Comparison of ENCODE assay signal across 19 cellular contexts in the genomic region with DNA sequence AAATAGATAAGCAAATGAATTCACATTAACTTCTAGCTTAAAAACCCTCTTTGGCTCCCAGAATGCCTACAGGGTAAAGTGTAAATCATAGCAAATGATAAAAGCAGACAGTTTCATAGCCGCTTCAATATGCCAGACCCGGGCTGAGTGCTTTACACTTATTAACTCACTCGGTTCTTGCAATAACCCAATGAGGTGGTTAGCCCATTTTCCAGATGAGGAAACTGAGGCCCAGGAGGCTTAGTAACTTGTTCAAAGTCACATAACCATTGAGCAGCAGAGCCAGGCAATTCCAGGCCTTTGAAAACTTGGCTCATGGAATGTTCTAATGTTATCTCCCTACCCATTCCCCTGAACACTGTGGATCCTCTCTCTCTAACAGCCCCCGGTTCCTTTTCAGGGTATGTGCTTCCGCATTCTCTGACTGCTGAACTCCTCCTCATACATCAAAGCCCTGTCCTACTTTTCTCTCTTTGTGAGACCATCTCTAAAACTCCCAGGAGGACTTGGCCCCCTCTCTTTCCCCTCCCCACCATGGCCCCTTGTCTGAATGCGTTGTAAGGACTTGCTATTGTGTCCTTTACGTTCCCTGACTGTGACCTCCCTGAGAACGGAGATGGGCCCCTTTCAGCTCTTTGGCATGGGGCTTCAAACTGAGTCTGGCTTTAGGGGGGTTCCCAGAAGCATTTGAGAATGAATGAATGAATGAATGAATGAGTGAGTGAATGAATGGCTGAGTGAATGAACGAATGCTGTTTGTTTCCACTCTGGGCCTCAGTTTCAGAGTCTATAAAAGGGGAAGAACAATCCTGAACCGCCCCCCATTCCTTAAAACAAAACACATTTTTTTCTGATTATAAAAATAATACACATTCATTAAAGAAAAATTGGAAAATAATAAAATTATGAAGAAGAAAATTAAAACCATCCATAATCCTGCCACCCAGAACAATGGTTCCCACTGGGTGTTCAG. TPM values are rescaled to one million over a fixed set of nuclear protein-coding genes. Genes with fewer than 3 reads are reported as not detected.
A peak's percentile ranks its signal among the peaks of the same experiment; 100 is the strongest.
DNase-seq lines count a peak whose midpoint lies in the region; ATAC-seq, FAIRE-seq and TF ChIP-seq lines count a peak whose summit lies in the region.
"Had no signal": no experiment of that assay in that cellular context is flagged by ENCODE, and none has a peak within 500 bp of the region (broad histone marks: within the 10 kb centered on the region; RNA-seq: fewer than 3 reads in every experiment).

No MANE protein-coding gene starts in this region.

- no peaks in the 10 kb centered on the region for H3K4me1 ChIP-seq in esophagus muscularis mucosa
- H3K4me1 ChIP-seq: BE2C had no signal

- TF ChIP-seq CTCF in esophagus muscularis mucosa (IDR thresholded peaks at IDR 0.05), result no peak

- DNase-seq in activated T-cell treated with anti-CD3 and anti-CD28 coated beads, Interleukin-2, amount 50 U/mL, for 24 hours, result no peak
- no peak for DNase-seq in activated T-cell treated with anti-CD3 and anti-CD28 coated beads, Interleukin-2, amount 50 U/mL, for 4 hours
- no peak for DNase-seq in GM19239 (ENCODE audit: insufficient read length, low spot score)
- DNase-seq in activated CD8-positive, alpha-beta T cell treated with anti-CD3 and anti-CD28 coated beads, Interleukin-2, amount 10 ng/mL, durations not matched to agents 7 days and 5 days, result no peak
- DNase-seq in stimulated activated effector memory CD8-positive, alpha-beta T cell treated with anti-CD3 and anti-CD28 coated beads, Interleukin-12 subunit alpha, Interleukin-12 subunit beta, amount 100 ng/mL, for 72 hours (ENCODE audit: low spot score in 2 of 2), result no peak
- DNase-seq in C1 segment of cervical spinal cord (lab: John Stamatoyannopoulos, UW), result no peak
- DNase-seq in esophagus muscularis mucosa (ENCODE audit: extremely low spot score), result no peak
- DNase-seq: BE2C; CD4-positive, alpha-beta memory T cell; DMS53; EL; GOT3; KG1; NCI-H1694 treated with DMSO at 0.1 percent for 48 hours; NCI-H345; NCI-H524 treated with DMSO at 0.1 percent for 48 hours; SHP77 had no signal

- H3K27ac ChIP-seq in esophagus muscularis mucosa (replicated peaks in 1 of 4), result no peak overlapping the region

- no peaks in the 10 kb centered on the region for H3K9me3 Mint-ChIP-seq in activated T-cell treated with anti-CD3 and anti-CD28 coated beads, Interleukin-2, amount 50 U/mL, for 24 hours
- no peaks in the 10 kb centered on the region for H3K9me3 Mint-ChIP-seq in activated T-cell treated with anti-CD3 and anti-CD28 coated beads, Interleukin-2, amount 50 U/mL, for 4 hours
- no peaks in the 10 kb centered on the region for H3K9me3 Mint-ChIP-seq in activated CD8-positive, alpha-beta T cell treated with anti-CD3 and anti-CD28 coated beads, Interleukin-2, amount 10 ng/mL, durations not matched to agents 7 days and 5 days (ENCODE audit: insufficient read depth)
- no peaks in the 10 kb centered on the region for H3K9me3 Mint-ChIP-seq in stimulated activated effector memory CD8-positive, alpha-beta T cell treated with anti-CD3 and anti-CD28 coated beads, Interleukin-12 subunit alpha, Interleukin-12 subunit beta, amount 100 ng/mL, for 72 hours
- H3K9me3 Mint-ChIP-seq: CD4-positive, alpha-beta memory T cell had no signal

- WGBS in esophagus muscularis mucosa, result 89% methylated on average over 10 of the region's 10 CpGs

- no peak for TF ChIP-seq POLR2A in esophagus muscularis mucosa (IDR thresholded peaks at IDR 0.05; ENCODE audit: low read depth)

- CTCF ChIA-PET in activated CD8-positive, alpha-beta T cell treated with anti-CD3 and anti-CD28 coated beads, Interleukin-2, amount 10 ng/mL, durations not matched to agents 7 days and 5 days (lab: Charles Lee), result interaction anchor here (2.0 to 2.7 kb wide), 3 partner anchors 14 to 156 kb away, joined by 7 to 13 read pairs (median 10); a partner anchor contains a TSS

- H3K9me3 ChIP-seq in esophagus muscularis mucosa, result no peaks in the 10 kb centered on the region
- H3K9me3 ChIP-seq: BE2C had no signal

- FAIRE-seq in GM19239 (lab: Jason Lieb, UNC), result peak; percentile 62
- FAIRE-seq: A204.1, GM12892 had no signal

- H3K36me3 ChIP-seq in esophagus muscularis mucosa, result no peaks in the 10 kb centered on the region
- H3K36me3 ChIP-seq: BE2C had no signal

- H3K27ac Mint-ChIP-seq in activated T-cell treated with anti-CD3 and anti-CD28 coated beads, Interleukin-2, amount 50 U/mL, for 24 hours, result peak overlapping the region; percentile 80
- peak overlapping the region; percentile 74 for H3K27ac Mint-ChIP-seq in activated CD8-positive, alpha-beta T cell treated with anti-CD3 and anti-CD28 coated beads, Interleukin-2, amount 10 ng/mL, durations not matched to agents 7 days and 5 days
- peak overlapping the region; percentile 88 for H3K27ac Mint-ChIP-seq in stimulated activated effector memory CD8-positive, alpha-beta T cell treated with anti-CD3 and anti-CD28 coated beads, Interleukin-12 subunit alpha, Interleukin-12 subunit beta, amount 100 ng/mL, for 72 hours

- intact Hi-C loops in esophagus muscularis mucosa (cut with DNase I), result no loop called here

- ATAC-seq in activated T-cell treated with anti-CD3 and anti-CD28 coated beads, Interleukin-2, amount 50 U/mL, for 4 hours, result no peak
- ATAC-seq in activated CD8-positive, alpha-beta T cell treated with anti-CD3 and anti-CD28 coated beads, Interleukin-2, amount 10 ng/mL, durations not matched to agents 7 days and 5 days, result no peak
- no peak for ATAC-seq in stimulated activated effector memory CD8-positive, alpha-beta T cell treated with anti-CD3 and anti-CD28 coated beads, Interleukin-12 subunit alpha, Interleukin-12 subunit beta, amount 100 ng/mL, for 72 hours

- H3K4me3 Mint-ChIP-seq in activated T-cell treated with anti-CD3 and anti-CD28 coated beads, Interleukin-2, amount 50 U/mL, for 24 hours, result no peak overlapping the region
- H3K4me3 Mint-ChIP-seq in activated T-cell treated with anti-CD3 and anti-CD28 coated beads, Interleukin-2, amount 50 U/mL, for 4 hours, result no peak overlapping the region
- H3K4me3 Mint-ChIP-seq in activated CD8-positive, alpha-beta T cell treated with anti-CD3 and anti-CD28 coated beads, Interleukin-2, amount 10 ng/mL, durations not matched to agents 7 days and 5 days, result no peak overlapping the region
- H3K4me3 Mint-ChIP-seq in stimulated activated effector memory CD8-positive, alpha-beta T cell treated with anti-CD3 and anti-CD28 coated beads, Interleukin-12 subunit alpha, Interleukin-12 subunit beta, amount 100 ng/mL, for 72 hours, result no peak overlapping the region
- H3K4me3 Mint-ChIP-seq: CD4-positive, alpha-beta memory T cell had no signal

- H3K4me3 ChIP-seq in esophagus muscularis mucosa, result no peak overlapping the region

- peaks cover 0 to 15% (median 0%) of the 10 kb centered on the region in 4 donors for H3K27me3 ChIP-seq in esophagus muscularis mucosa
- H3K27me3 ChIP-seq: BE2C had no signal

- no peak for TF ChIP-seq EP300 in esophagus muscularis mucosa (IDR thresholded peaks at IDR 0.05)

- POLR2A ChIA-PET in activated CD8-positive, alpha-beta T cell treated with anti-CD3 and anti-CD28 coated beads, Interleukin-2, amount 10 ng/mL, durations not matched to agents 7 days and 5 days (lab: Charles Lee), result interaction anchor here (1.4 to 1.5 kb wide), 2 partner anchors 8 to 19 kb away, joined by 3 read pairs; no protein-coding TSS in a partner anchor

- H3K36me3 Mint-ChIP-seq in activated T-cell treated with anti-CD3 and anti-CD28 coated beads, Interleukin-2, amount 50 U/mL, for 24 hours (ENCODE audit: low read depth), result peaks cover 94% of the 10 kb centered on the region
- no peaks in the 10 kb centered on the region for H3K36me3 Mint-ChIP-seq in activated T-cell treated with anti-CD3 and anti-CD28 coated beads, Interleukin-2, amount 50 U/mL, for 4 hours (ENCODE audit: insufficient read depth)
- H3K36me3 Mint-ChIP-seq in activated CD8-positive, alpha-beta T cell treated with anti-CD3 and anti-CD28 coated beads, Interleukin-2, amount 10 ng/mL, durations not matched to agents 7 days and 5 days (ENCODE audit: low read depth), result peaks cover 88% of the 10 kb centered on the region
- peaks cover 100% of the 10 kb centered on the region for H3K36me3 Mint-ChIP-seq in stimulated activated effector memory CD8-positive, alpha-beta T cell treated with anti-CD3 and anti-CD28 coated beads, Interleukin-12 subunit alpha, Interleukin-12 subunit beta, amount 100 ng/mL, for 72 hours
- H3K36me3 Mint-ChIP-seq: CD4-positive, alpha-beta memory T cell had no signal

- H3K27me3 Mint-ChIP-seq in activated T-cell treated with anti-CD3 and anti-CD28 coated beads, Interleukin-2, amount 50 U/mL, for 24 hours, result no peaks in the 10 kb centered on the region
- H3K27me3 Mint-ChIP-seq in activated T-cell treated with anti-CD3 and anti-CD28 coated beads, Interleukin-2, amount 50 U/mL, for 4 hours (ENCODE audit: low read depth), result no peaks in the 10 kb centered on the region
- no peaks in the 10 kb centered on the region for H3K27me3 Mint-ChIP-seq in activated CD8-positive, alpha-beta T cell treated with anti-CD3 and anti-CD28 coated beads, Interleukin-2, amount 10 ng/mL, durations not matched to agents 7 days and 5 days (ENCODE audit: low read depth)
- H3K27me3 Mint-ChIP-seq: CD4-positive, alpha-beta memory T cell had no signal

- peaks cover 72% of the 10 kb centered on the region for H3K4me1 Mint-ChIP-seq in activated T-cell treated with anti-CD3 and anti-CD28 coated beads, Interleukin-2, amount 50 U/mL, for 24 hours (ENCODE audit: low read depth)
- H3K4me1 Mint-ChIP-seq in activated T-cell treated with anti-CD3 and anti-CD28 coated beads, Interleukin-2, amount 50 U/mL, for 4 hours (ENCODE audit: low read depth), result peaks cover 17% of the 10 kb centered on the region
- H3K4me1 Mint-ChIP-seq in activated CD8-positive, alpha-beta T cell treated with anti-CD3 and anti-CD28 coated beads, Interleukin-2, amount 10 ng/mL, durations not matched to agents 7 days and 5 days (ENCODE audit: low read depth), result peaks cover 92% of the 10 kb centered on the region
- H3K4me1 Mint-ChIP-seq in stimulated activated effector memory CD8-positive, alpha-beta T cell treated with anti-CD3 and anti-CD28 coated beads, Interleukin-12 subunit alpha, Interleukin-12 subunit beta, amount 100 ng/mL, for 72 hours, result peaks cover 71% of the 10 kb centered on the region

RNA-seq across cellular contexts. Expression of a gene that starts 15.6 kb away (rescaled TPM):
- total RNA-seq in activated T-cell treated with anti-CD3 and anti-CD28 coated beads, Interleukin-2, amount 50 U/mL, for 4 hours, result 100 to 1,000 TPM; 236 to 264 (median 258) TPM
- total RNA-seq in activated CD8-positive, alpha-beta T cell treated with anti-CD3 and anti-CD28 coated beads, Interleukin-2, amount 10 ng/mL, durations not matched to agents 7 days and 5 days, result 100 to 1,000 TPM; 144 to 147 TPM
- total RNA-seq in esophagus muscularis mucosa, result 1 to 10 TPM in 3 of 4 donors, under 1 TPM in 1; 0.91 to 4.4 (median 2.3) TPM

Comparison
In these comparisons a context has a peak if more than half of its experiments do, and no peak if none do; other contexts are left out.
1. RNA of a gene that starts 15.6 kb away (total RNA-seq): 236 to 264 TPM in activated T-cell treated with anti-CD3 and anti-CD28 coated beads, Interleukin-2, amount 50 U/mL, for 4 hours and 144 to 147 TPM in activated CD8-positive, alpha-beta T cell treated with anti-CD3 and anti-CD28 coated beads, Interleukin-2, amount 10 ng/mL, durations not matched to agents 7 days and 5 days; 0.91 to 4.4 TPM in esophagus muscularis mucosa; every median in the first group is over 10 times any median in the second.
2. Peak in every context shown above with its lines, with median percentiles within 50 percentile points of each other: H3K27ac Mint-ChIP-seq.